10 cellular contexts compared by ENCODE assay signal in the genomic region with DNA sequence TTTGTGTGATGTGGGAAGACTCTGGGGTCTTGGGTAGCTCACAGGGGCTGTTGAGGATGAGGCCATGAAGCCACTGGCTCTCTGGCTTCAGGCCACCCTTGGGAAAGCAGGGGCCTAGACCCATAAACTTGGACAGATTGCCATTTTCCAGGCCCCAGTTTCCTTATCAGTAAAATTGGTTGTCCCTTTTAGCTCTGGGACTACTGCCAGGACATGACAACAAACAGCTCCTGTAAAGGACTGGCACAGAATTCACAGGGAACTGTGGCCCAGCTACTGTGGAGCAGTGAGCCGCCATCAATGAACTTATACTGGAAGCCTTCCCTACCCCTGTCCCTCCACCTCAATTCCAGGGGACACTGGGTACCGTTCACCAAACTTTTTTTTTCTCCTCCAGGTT. TPM values are rescaled to one million over a fixed set of nuclear protein-coding genes. Genes with fewer than 3 reads are reported as not detected.
"Had no signal": no experiment of that assay in that cellular context is flagged by ENCODE, and none has a peak within 500 bp of the region (broad histone marks: within the 10 kb centered on the region; RNA-seq: fewer than 3 reads in every experiment).

No MANE protein-coding gene starts in this region.

RNA-seq across cellular contexts. Expression of a gene that starts 36.6 kb away (rescaled TPM):
- total RNA-seq: cerebellum, epithelial cell of proximal tubule, fibroblast of lung had no signal
- polyA plus RNA-seq: fibroblast of lung had no signal

RNA-seq across cellular contexts. Expression of a gene that starts 36.7 kb away (rescaled TPM):
- total RNA-seq: activated CD4-positive, alpha-beta T cell treated with anti-CD3 and anti-CD28 coated beads for 36 hours; cerebellum; endodermal cell; epithelial cell of proximal tubule; fibroblast of lung; foreskin keratinocyte; lower leg skin; natural killer cell; WTC11 had no signal
- polyA plus RNA-seq: fibroblast of lung, foreskin keratinocyte, keratinocyte had no signal

RNA-seq across cellular contexts. Expression of a gene that starts 52.3 kb away (rescaled TPM):
- total RNA-seq: cerebellum, fibroblast of lung had no signal
- polyA plus RNA-seq: fibroblast of lung had no signal

RNA-seq across cellular contexts. Expression of a gene that starts 52.4 kb away (rescaled TPM):
- total RNA-seq: fibroblast of lung had no signal
- polyA plus RNA-seq: fibroblast of lung had no signal
